ENCODE assay signal across 21 cellular contexts in genomic region chr21:28832715-28833061, GRCh38.
A peak's percentile ranks its signal among the peaks of the same experiment; 100 is the strongest.
DNase-seq lines count a peak whose midpoint lies in the region; ATAC-seq and FAIRE-seq lines count a peak whose summit lies in the region.
"Had no signal": no experiment of that assay in that cellular context is flagged by ENCODE, and none has a peak within 500 bp of the region (broad histone marks: within the 10 kb centered on the region; RNA-seq: fewer than 3 reads in every experiment).

No MANE protein-coding gene starts in this region.

- H3K4me2 ChIP-seq in trophoblast cell (ENCODE audit: low read length), result no peak overlapping the region

- H3K9ac ChIP-seq in trophoblast cell (ENCODE audit: low read length), result no peak overlapping the region
- H3K9ac ChIP-seq: BLaER1 treated with 17β-estradiol and CSF1 and Interleukin-3, amounts not matched to agents 10 nM and 100 nM had no signal

- H2BK12ac ChIP-seq in trophoblast cell (ENCODE audit: low read length), result no peak overlapping the region

- peak overlapping the region; percentile 50 for H3K4me3 Mint-ChIP-seq in activated CD8-positive, alpha-beta memory T cell treated with anti-CD3 and anti-CD28 coated beads, Interleukin-2, amount 10 ng/mL, durations not matched to agents 7 days and 5 days
- H3K4me3 Mint-ChIP-seq in activated naive CD8-positive, alpha-beta T cell, result peak overlapping the region; percentile 61

- H3K18ac ChIP-seq in trophoblast cell (ENCODE audit: low read length), result no peak overlapping the region

- CTCF ChIA-PET in activated CD8-positive, alpha-beta memory T cell treated with anti-CD3 and anti-CD28 coated beads, Interleukin-2, amount 10 ng/mL, durations not matched to agents 7 days and 5 days (lab: Charles Lee), result interaction anchor here (0.9 to 1.5 kb wide), 3 partner anchors 52 to 142 kb away, joined by 3 read pairs; no protein-coding TSS in a partner anchor

- H3K36me3 ChIP-seq in trophoblast cell (ENCODE audit: control insufficient read depth in 1 of 2, insufficient read depth in 2 of 2, low read length in 2 of 2), result no peaks in the 10 kb centered on the region
- H3K36me3 ChIP-seq: BLaER1 treated with 17β-estradiol and CSF1 and Interleukin-3, amounts not matched to agents 10 nM and 100 nM; lower lobe of right lung; vagina had no signal

- H3K27me3 Mint-ChIP-seq in activated CD8-positive, alpha-beta memory T cell treated with anti-CD3 and anti-CD28 coated beads, Interleukin-2, amount 10 ng/mL, durations not matched to agents 7 days and 5 days, result no peaks in the 10 kb centered on the region
- H3K27me3 Mint-ChIP-seq in activated naive CD8-positive, alpha-beta T cell, result no peaks in the 10 kb centered on the region

- H4K8ac ChIP-seq in trophoblast cell (ENCODE audit: low read depth, low read length), result no peak overlapping the region

- no peak overlapping the region for H4K91ac ChIP-seq in trophoblast cell (ENCODE audit: low read depth, low read length)

- H3K27ac ChIP-seq in trophoblast cell (ENCODE audit: low read depth, low read length), result peak overlapping the region; percentile 38
- H3K27ac ChIP-seq: BLaER1 treated with 17β-estradiol and CSF1 and Interleukin-3, amounts not matched to agents 10 nM and 100 nM; lower lobe of right lung; vagina had no signal

- peaks cover 10 to 16% of the 10 kb centered on the region in 2 experiments for H3K4me1 ChIP-seq in trophoblast cell (ENCODE audit: control insufficient read depth in 1 of 2, insufficient read depth in 2 of 2, low read length in 2 of 2)
- H3K4me1 ChIP-seq: lower lobe of right lung, vagina had no signal

- H3K27ac Mint-ChIP-seq in activated CD8-positive, alpha-beta memory T cell treated with anti-CD3 and anti-CD28 coated beads, Interleukin-2, amount 10 ng/mL, durations not matched to agents 7 days and 5 days, result peak overlapping the region; percentile 97
- H3K27ac Mint-ChIP-seq in activated naive CD8-positive, alpha-beta T cell, result peak overlapping the region; percentile 54

- no CpG with 5 or more reads among the region's 3 CpGs for WGBS in trophoblast cell (ENCODE audit: extremely low coverage, insufficient coverage, insufficient read length)

- peaks cover 41% of the 10 kb centered on the region for H3K36me3 Mint-ChIP-seq in activated CD8-positive, alpha-beta memory T cell treated with anti-CD3 and anti-CD28 coated beads, Interleukin-2, amount 10 ng/mL, durations not matched to agents 7 days and 5 days
- H3K36me3 Mint-ChIP-seq in activated naive CD8-positive, alpha-beta T cell, result peaks cover 4% of the 10 kb centered on the region

- no peaks in the 10 kb centered on the region for H3K27me3 ChIP-seq in trophoblast cell (ENCODE audit: insufficient read depth, low read length)
- H3K27me3 ChIP-seq: BLaER1 treated with 17β-estradiol and CSF1 and Interleukin-3, amounts not matched to agents 10 nM and 100 nM; vagina had no signal

- no peak overlapping the region for H2AK5ac ChIP-seq in trophoblast cell (ENCODE audit: low read length)

- H2BK120ac ChIP-seq in trophoblast cell (ENCODE audit: insufficient read depth, low read length, poor library complexity), result no peak overlapping the region

- no peak overlapping the region for H3K4me3 ChIP-seq in trophoblast cell (ENCODE audit: low read depth, low read length)
- H3K4me3 ChIP-seq: BLaER1 treated with 17β-estradiol and CSF1 and Interleukin-3, amounts not matched to agents 10 nM and 100 nM; lower lobe of right lung; vagina had no signal

- DNase-seq in activated CD8-positive, alpha-beta memory T cell treated with anti-CD3 and anti-CD28 coated beads, Interleukin-2, amount 10 ng/mL, durations not matched to agents 7 days and 5 days, result no peak
- no peak for DNase-seq in activated CD8-positive, alpha-beta memory T cell treated with anti-CD3 and anti-CD28 coated beads, Interleukin-2, amount 50 U/mL, for 4 hours
- DNase-seq in HTR-8/SVneo (ENCODE audit: insufficient read length, low spot score) (no peak), trophoblast cell (no peak), iPS-NIHi7 (ENCODE audit: extremely low spot score) (no peak), NCI-H774 (lab: John Stamatoyannopoulos, UW) (no peak), anterior cingulate cortex (lab: John Stamatoyannopoulos, UW) (no peak)
- DNase-seq: activated CD4-positive, alpha-beta T cell treated with anti-CD3 and anti-CD28 coated beads, Interleukin-2, amount 50 U/mL, for 48 hours; activated effector memory CD4-positive, alpha-beta T cell treated with Interleukin-2 at 50 U/mL for 16 hours; DMS 273 treated with DMSO at 0.1 percent for 48 hours; hippocampal formation; lower lobe of right lung; NCI-H1436; NCI-H2171; NCI-H526 treated with DMSO at 0.1 percent for 48 hours; occipital lobe; SHP77; substantia nigra had no signal

- no peak overlapping the region for H3K14ac ChIP-seq in trophoblast cell (ENCODE audit: low read length)

- H4K12ac ChIP-seq in trophoblast cell (ENCODE audit: low read depth, low read length), result no peak overlapping the region

- H3K79me2 ChIP-seq in trophoblast cell (ENCODE audit: control insufficient read depth, insufficient read depth, low read length, poor library complexity), result no peaks in the 10 kb centered on the region

- H3K9me3 Mint-ChIP-seq in activated CD8-positive, alpha-beta memory T cell treated with anti-CD3 and anti-CD28 coated beads, Interleukin-2, amount 10 ng/mL, durations not matched to agents 7 days and 5 days (ENCODE audit: low read depth), result no peaks in the 10 kb centered on the region
- no peaks in the 10 kb centered on the region for H3K9me3 Mint-ChIP-seq in activated naive CD8-positive, alpha-beta T cell (ENCODE audit: low read depth)

- H3K79me1 ChIP-seq in trophoblast cell (ENCODE audit: low read length), result peaks cover 23% of the 10 kb centered on the region

- H2AFZ ChIP-seq in trophoblast cell (ENCODE audit: insufficient read depth, low read length, poor library complexity), result no peak overlapping the region

- no peak overlapping the region for H3K4ac ChIP-seq in trophoblast cell (ENCODE audit: low read depth, low read length)

- peaks cover 68% of the 10 kb centered on the region for H3K4me1 Mint-ChIP-seq in activated CD8-positive, alpha-beta memory T cell treated with anti-CD3 and anti-CD28 coated beads, Interleukin-2, amount 10 ng/mL, durations not matched to agents 7 days and 5 days
- peaks cover 74% of the 10 kb centered on the region for H3K4me1 Mint-ChIP-seq in activated naive CD8-positive, alpha-beta T cell (ENCODE audit: low read depth)

- FAIRE-seq in HTR-8/SVneo (lab: Jason Lieb, UNC), result peak; percentile 4

- no peak overlapping the region for H2BK5ac ChIP-seq in trophoblast cell (ENCODE audit: low read depth, low read length, poor library complexity)

- ATAC-seq in activated CD8-positive, alpha-beta memory T cell treated with anti-CD3 and anti-CD28 coated beads, Interleukin-2, amount 10 ng/mL, durations not matched to agents 7 days and 5 days, result peak; percentile 14

- H3K9me3 ChIP-seq in trophoblast cell (ENCODE audit: insufficient read depth, low read depth, low read length), result no peaks in the 10 kb centered on the region
- H3K9me3 ChIP-seq: lower lobe of right lung, vagina had no signal

- no peak overlapping the region for H3K23ac ChIP-seq in trophoblast cell (ENCODE audit: low read length)
